ENCODE assay signal across 30 cellular contexts in the genomic region with DNA sequence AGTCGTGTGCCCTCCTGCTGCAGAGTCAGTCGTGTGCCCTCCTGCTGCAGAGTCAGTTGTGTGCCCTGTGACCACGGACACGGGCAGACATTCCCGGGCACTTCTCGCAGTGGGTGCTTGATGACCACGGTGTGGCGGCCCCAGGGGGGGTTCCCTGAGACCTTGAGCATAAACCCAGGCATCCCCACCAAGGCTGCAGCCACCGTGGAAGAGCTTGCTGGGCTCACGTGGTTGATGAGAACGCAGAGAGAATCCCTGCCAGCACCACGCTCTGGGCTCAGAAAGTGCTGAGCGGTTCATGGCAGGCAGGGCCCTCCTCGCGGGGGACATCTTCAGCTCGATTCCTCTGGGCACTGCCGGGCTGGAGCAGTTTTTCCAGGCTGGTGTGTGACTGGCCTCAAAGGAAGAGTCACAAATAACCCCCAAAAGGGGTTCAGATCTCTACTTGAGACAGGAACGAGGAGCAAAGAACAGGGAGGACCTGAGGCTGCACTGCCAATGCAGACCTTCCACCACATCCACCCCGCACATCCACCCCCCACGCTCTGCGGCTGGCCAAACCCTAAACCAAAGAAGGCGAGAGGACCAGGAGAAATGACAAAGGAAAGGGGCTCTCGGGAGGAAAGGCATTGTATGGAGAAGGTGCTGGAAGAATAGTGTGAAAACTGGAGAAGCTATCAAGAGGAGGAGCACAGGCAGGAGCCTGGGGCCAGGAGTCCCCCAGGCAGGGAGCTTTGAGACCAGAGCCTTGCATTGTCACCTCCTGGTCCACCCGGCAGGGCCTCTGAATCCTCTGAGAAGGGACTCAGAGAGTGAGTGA.
"Had no signal": no experiment of that assay in that cellular context is flagged by ENCODE, and none has a peak within 500 bp of the region (broad histone marks: within the 10 kb centered on the region; RNA-seq: fewer than 3 reads in every experiment).

No MANE protein-coding gene starts in this region.

- DNase-seq: activated CD4-positive, alpha-beta memory T cell treated with anti-CD3 and anti-CD28 coated beads for 36 hours; activated CD4-positive, alpha-beta T cell treated with anti-CD3 and anti-CD28 coated beads, Interleukin-2, amount 10 ng/mL, durations not matched to agents 24 days and 14 days; activated CD8-positive, alpha-beta memory T cell treated with anti-CD3 and anti-CD28 coated beads, Interleukin-2, amount 50 U/mL, for 4 hours; activated effector memory CD4-positive, alpha-beta T cell treated with anti-CD3 and anti-CD28 coated beads, Interleukin-2, amount 50 U/mL, for 16 hours; activated naive CD4-positive, alpha-beta T cell treated with anti-CD3 and anti-CD28 coated beads, Interleukin-2, amount 50 U/mL, for 16 hours; activated T-cell treated with anti-CD3 and anti-CD28 coated beads, Interleukin-2, amount 50 U/mL, for 1 hour; amniotic stem cell; central memory CD4-positive, alpha-beta T cell; dermis blood vessel endothelial cell; effector CD4-positive, alpha-beta T cell; esophagus squamous epithelium; foreskin melanocyte; heart right ventricle; lower lobe of right lung; mesenchymal stem cell; natural killer cell; stimulated activated CD4-positive, alpha-beta T cell treated with anti-CD3 and anti-CD28 coated beads, Interleukin-15, amount 100 ng/mL, for 24 hours; stimulated activated CD4-positive, alpha-beta T cell treated with anti-CD3 and anti-CD28 coated beads, Interleukin-2, amount 100 ng/mL, for 24 hours; stimulated activated naive CD4-positive, alpha-beta T cell; T-helper 1 cell had no signal

- H3K9me3 Mint-ChIP-seq: activated CD4-positive, alpha-beta memory T cell treated with anti-CD3 and anti-CD28 coated beads for 36 hours; activated CD4-positive, alpha-beta T cell treated with anti-CD3 and anti-CD28 coated beads, Interleukin-2, amount 10 ng/mL, durations not matched to agents 24 days and 14 days; activated T-helper 1 cell treated with anti-CD3 and anti-CD28 coated beads, Interleukin-12 subunit alpha, Interleukin-12 subunit beta, Interleukin-2, Interleukin-4 antibody, amounts not matched to agents 30 ng/mL and 10 ng/mL and 1 ng/mL, durations not matched to agents 14 hours and 24 hours and 36 hours; natural killer cell; T-helper 2 cell treated with Interferon-gamma antibody and Interleukin-4, amounts not matched to agents 5 μg/mL and 100 μg/mL, for 36 hours had no signal

- H3K36me3 Mint-ChIP-seq: activated CD4-positive, alpha-beta memory T cell treated with anti-CD3 and anti-CD28 coated beads for 36 hours; natural killer cell had no signal

- ATAC-seq: lower lobe of right lung, natural killer cell had no signal

- H3K4me2 ChIP-seq: smooth muscle cell had no signal

- H3K27ac ChIP-seq: epithelial cell of prostate, esophagus squamous epithelium, heart right ventricle, lower lobe of right lung, neutrophil, suprapubic skin, tibial artery had no signal

- H3K4me1 ChIP-seq: heart right ventricle had no signal

- H3K9me3 ChIP-seq: esophagus squamous epithelium, heart right ventricle, lower lobe of right lung, neutrophil, suprapubic skin, tibial artery had no signal

- FAIRE-seq: colon, endometrium had no signal

- H3K27ac Mint-ChIP-seq: activated CD4-positive, alpha-beta memory T cell treated with anti-CD3 and anti-CD28 coated beads for 36 hours; activated CD4-positive, alpha-beta T cell treated with anti-CD3 and anti-CD28 coated beads, Interleukin-2, amount 10 ng/mL, durations not matched to agents 24 days and 14 days; activated T-helper 1 cell treated with anti-CD3 and anti-CD28 coated beads, Interleukin-12 subunit alpha, Interleukin-12 subunit beta, Interleukin-2, Interleukin-4 antibody, amounts not matched to agents 30 ng/mL and 10 ng/mL and 1 ng/mL, durations not matched to agents 14 hours and 24 hours and 36 hours; natural killer cell; progenitor cell of endocrine pancreas; T-helper 2 cell treated with Interferon-gamma antibody and Interleukin-4, amounts not matched to agents 5 μg/mL and 100 μg/mL, for 36 hours had no signal

- H3K36me3 ChIP-seq: esophagus squamous epithelium, heart right ventricle, lower lobe of right lung, neutrophil, suprapubic skin, tibial artery had no signal

- H3K4me3 ChIP-seq: esophagus squamous epithelium, heart right ventricle, lower lobe of right lung, smooth muscle cell, suprapubic skin, tibial artery had no signal

- H3K4me3 Mint-ChIP-seq: activated CD4-positive, alpha-beta memory T cell treated with anti-CD3 and anti-CD28 coated beads for 36 hours; activated CD4-positive, alpha-beta T cell treated with anti-CD3 and anti-CD28 coated beads, Interleukin-2, amount 10 ng/mL, durations not matched to agents 24 days and 14 days; activated T-helper 1 cell treated with anti-CD3 and anti-CD28 coated beads, Interleukin-12 subunit alpha, Interleukin-12 subunit beta, Interleukin-2, Interleukin-4 antibody, amounts not matched to agents 30 ng/mL and 10 ng/mL and 1 ng/mL, durations not matched to agents 14 hours and 24 hours and 36 hours; natural killer cell; T-helper 2 cell treated with Interferon-gamma antibody and Interleukin-4, amounts not matched to agents 5 μg/mL and 100 μg/mL, for 36 hours had no signal

- H3K4me1 Mint-ChIP-seq: activated CD4-positive, alpha-beta T cell treated with anti-CD3 and anti-CD28 coated beads, Interleukin-2, amount 10 ng/mL, durations not matched to agents 24 days and 14 days; natural killer cell had no signal
